1 cellular context compared by ENCODE assay signal in genomic region chr2:231052494-231053451, GRCh38.
TF ChIP-seq lines count a peak whose summit lies in the region.

No MANE protein-coding gene starts in this region.

TF ChIP-seq in HEK293, 187 proteins besides CTCF, POLR2A, EP300 and RAD21 (continued from another document and continues in another):
- TF ChIP-seq, protein P1, sequence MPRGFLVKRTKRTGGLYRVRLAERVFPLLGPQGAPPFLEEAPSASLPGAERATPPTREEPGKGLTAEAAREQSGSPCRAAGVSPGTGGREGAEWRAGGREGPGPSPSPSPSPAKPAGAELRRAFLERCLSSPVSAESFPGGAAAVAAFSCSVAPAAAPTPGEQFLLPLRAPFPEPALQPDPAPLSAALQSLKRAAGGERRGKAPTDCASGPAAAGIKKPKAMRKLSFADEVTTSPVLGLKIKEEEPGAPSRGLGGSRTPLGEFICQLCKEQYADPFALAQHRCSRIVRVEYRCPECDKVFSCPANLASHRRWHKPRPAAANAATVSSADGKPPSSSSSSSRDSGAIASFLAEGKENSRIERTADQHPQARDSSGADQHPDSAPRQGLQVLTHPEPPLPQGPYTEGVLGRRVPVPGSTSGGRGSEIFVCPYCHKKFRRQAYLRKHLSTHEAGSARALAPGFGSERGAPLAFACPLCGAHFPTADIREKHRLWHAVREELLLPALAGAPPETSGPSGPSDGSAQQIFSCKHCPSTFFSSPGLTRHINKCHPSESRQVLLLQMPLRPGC (tag by site-specific recombination; IDR thresholded peaks at IDR 0.05): no peak
- TF ChIP-seq BCL11A (tag by site-specific recombination; IDR thresholded peaks at IDR 0.05; ENCODE audit: low read depth) (no peak), ZBTB17 (tag by site-specific recombination; IDR thresholded peaks at IDR 0.05) (peak; percentile 59), HOXC10 (CRISPR knock-in tag; IDR thresholded peaks at IDR 0.05) (no peak), ZNF121 (tag by site-specific recombination; IDR thresholded peaks at IDR 0.05) (no peak), ZNF169 (tag by site-specific recombination; IDR thresholded peaks at IDR 0.05) (no peak), ZNF362 (tag by site-specific recombination; IDR thresholded peaks at IDR 0.05) (no peak), ZNF174 (tag by site-specific recombination; IDR thresholded peaks at IDR 0.05) (no peak), ZNF324 (tag by site-specific recombination; IDR thresholded peaks at IDR 0.05) (no peak), ZEB2 (tag by site-specific recombination; IDR thresholded peaks at IDR 0.05) (peak; percentile 61; the same call in 1 of the 2 replicates), ZNF280D (tag by site-specific recombination; IDR thresholded peaks at IDR 0.05) (no peak), MZF1 (tag by site-specific recombination; IDR thresholded peaks at IDR 0.05; ENCODE audit: borderline replicate concordance) (no peak), ZNF354C (tag by site-specific recombination; IDR thresholded peaks at IDR 0.05; ENCODE audit: borderline replicate concordance, low read depth) (no peak), EGR2 (tag by site-specific recombination; IDR thresholded peaks at IDR 0.05; ENCODE audit: low read depth) (no peak), ZBTB48 (tag by site-specific recombination; IDR thresholded peaks at IDR 0.05) (peak; percentile 54; the same call in 1 of the 2 replicates), ZNF37A (tag by site-specific recombination; IDR thresholded peaks at IDR 0.05) (no peak), ZNF248 (tag by site-specific recombination; IDR thresholded peaks at IDR 0.05) (no peak), ZNF785 (tag by site-specific recombination; IDR thresholded peaks at IDR 0.05) (no peak), ZNF621 (tag by site-specific recombination; IDR thresholded peaks at IDR 0.05) (no peak), REPIN1 (tag by site-specific recombination; IDR thresholded peaks at IDR 0.05; ENCODE audit: low read depth) (no peak), ZBTB6 (tag by site-specific recombination; IDR thresholded peaks at IDR 0.05) (no peak), ZFP37 (tag by site-specific recombination; IDR thresholded peaks at IDR 0.05) (peak; percentile 56; the same call in 1 of the 2 replicates), ZNF2 (tag by site-specific recombination; IDR thresholded peaks at IDR 0.05) (no peak), ZXDB (tag by site-specific recombination; IDR thresholded peaks at IDR 0.05) (peak; percentile 64), ZNF658 (tag by site-specific recombination; IDR thresholded peaks at IDR 0.05) (no peak), SP3 (tag by site-specific recombination; IDR thresholded peaks at IDR 0.05) (peak; percentile 47), KLF8 (tag by site-specific recombination; IDR thresholded peaks at IDR 0.05) (peak; percentile 37; the same call in 1 of the 2 replicates), ZNF777 (tag by site-specific recombination; IDR thresholded peaks at IDR 0.05; ENCODE audit: borderline replicate concordance) (no peak), ZFP41 (tag by site-specific recombination; IDR thresholded peaks at IDR 0.05; ENCODE audit: borderline replicate concordance) (no peak), SETDB1 (IDR thresholded peaks at IDR 0.05; ENCODE audit: insufficient read length, low read length) (no peak), ZNF335 (tag by site-specific recombination; conservative IDR thresholded peaks at IDR 0.05) (peak; percentile 38; the same call in 1 of the 2 replicates)
- TF ChIP-seq, protein P2, sequence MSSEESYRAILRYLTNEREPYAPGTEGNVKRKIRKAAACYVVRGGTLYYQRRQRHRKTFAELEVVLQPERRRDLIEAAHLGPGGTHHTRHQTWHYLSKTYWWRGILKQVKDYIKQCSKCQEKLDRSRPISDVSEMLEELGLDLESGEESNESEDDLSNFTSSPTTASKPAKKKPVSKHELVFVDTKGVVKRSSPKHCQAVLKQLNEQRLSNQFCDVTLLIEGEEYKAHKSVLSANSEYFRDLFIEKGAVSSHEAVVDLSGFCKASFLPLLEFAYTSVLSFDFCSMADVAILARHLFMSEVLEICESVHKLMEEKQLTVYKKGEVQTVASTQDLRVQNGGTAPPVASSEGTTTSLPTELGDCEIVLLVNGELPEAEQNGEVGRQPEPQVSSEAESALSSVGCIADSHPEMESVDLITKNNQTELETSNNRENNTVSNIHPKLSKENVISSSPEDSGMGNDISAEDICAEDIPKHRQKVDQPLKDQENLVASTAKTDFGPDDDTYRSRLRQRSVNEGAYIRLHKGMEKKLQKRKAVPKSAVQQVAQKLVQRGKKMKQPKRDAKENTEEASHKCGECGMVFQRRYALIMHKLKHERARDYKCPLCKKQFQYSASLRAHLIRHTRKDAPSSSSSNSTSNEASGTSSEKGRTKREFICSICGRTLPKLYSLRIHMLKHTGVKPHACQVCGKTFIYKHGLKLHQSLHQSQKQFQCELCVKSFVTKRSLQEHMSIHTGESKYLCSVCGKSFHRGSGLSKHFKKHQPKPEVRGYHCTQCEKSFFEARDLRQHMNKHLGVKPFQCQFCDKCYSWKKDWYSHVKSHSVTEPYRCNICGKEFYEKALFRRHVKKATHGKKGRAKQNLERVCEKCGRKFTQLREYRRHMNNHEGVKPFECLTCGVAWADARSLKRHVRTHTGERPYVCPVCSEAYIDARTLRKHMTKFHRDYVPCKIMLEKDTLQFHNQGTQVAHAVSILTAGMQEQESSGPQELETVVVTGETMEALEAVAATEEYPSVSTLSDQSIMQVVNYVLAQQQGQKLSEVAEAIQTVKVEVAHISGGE (tag by site-specific recombination; conservative IDR thresholded peaks at IDR 0.05; ENCODE audit: low read depth): no peak
- TF ChIP-seq, protein P3, sequence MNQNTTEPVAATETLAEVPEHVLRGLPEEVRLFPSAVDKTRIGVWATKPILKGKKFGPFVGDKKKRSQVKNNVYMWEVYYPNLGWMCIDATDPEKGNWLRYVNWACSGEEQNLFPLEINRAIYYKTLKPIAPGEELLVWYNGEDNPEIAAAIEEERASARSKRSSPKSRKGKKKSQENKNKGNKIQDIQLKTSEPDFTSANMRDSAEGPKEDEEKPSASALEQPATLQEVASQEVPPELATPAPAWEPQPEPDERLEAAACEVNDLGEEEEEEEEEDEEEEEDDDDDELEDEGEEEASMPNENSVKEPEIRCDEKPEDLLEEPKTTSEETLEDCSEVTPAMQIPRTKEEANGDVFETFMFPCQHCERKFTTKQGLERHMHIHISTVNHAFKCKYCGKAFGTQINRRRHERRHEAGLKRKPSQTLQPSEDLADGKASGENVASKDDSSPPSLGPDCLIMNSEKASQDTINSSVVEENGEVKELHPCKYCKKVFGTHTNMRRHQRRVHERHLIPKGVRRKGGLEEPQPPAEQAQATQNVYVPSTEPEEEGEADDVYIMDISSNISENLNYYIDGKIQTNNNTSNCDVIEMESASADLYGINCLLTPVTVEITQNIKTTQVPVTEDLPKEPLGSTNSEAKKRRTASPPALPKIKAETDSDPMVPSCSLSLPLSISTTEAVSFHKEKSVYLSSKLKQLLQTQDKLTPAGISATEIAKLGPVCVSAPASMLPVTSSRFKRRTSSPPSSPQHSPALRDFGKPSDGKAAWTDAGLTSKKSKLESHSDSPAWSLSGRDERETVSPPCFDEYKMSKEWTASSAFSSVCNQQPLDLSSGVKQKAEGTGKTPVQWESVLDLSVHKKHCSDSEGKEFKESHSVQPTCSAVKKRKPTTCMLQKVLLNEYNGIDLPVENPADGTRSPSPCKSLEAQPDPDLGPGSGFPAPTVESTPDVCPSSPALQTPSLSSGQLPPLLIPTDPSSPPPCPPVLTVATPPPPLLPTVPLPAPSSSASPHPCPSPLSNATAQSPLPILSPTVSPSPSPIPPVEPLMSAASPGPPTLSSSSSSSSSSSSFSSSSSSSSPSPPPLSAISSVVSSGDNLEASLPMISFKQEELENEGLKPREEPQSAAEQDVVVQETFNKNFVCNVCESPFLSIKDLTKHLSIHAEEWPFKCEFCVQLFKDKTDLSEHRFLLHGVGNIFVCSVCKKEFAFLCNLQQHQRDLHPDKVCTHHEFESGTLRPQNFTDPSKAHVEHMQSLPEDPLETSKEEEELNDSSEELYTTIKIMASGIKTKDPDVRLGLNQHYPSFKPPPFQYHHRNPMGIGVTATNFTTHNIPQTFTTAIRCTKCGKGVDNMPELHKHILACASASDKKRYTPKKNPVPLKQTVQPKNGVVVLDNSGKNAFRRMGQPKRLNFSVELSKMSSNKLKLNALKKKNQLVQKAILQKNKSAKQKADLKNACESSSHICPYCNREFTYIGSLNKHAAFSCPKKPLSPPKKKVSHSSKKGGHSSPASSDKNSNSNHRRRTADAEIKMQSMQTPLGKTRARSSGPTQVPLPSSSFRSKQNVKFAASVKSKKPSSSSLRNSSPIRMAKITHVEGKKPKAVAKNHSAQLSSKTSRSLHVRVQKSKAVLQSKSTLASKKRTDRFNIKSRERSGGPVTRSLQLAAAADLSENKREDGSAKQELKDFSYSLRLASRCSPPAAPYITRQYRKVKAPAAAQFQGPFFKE (tag by site-specific recombination; IDR thresholded peaks at IDR 0.05; ENCODE audit: borderline replicate concordance): no peak
- TF ChIP-seq, protein P4, sequence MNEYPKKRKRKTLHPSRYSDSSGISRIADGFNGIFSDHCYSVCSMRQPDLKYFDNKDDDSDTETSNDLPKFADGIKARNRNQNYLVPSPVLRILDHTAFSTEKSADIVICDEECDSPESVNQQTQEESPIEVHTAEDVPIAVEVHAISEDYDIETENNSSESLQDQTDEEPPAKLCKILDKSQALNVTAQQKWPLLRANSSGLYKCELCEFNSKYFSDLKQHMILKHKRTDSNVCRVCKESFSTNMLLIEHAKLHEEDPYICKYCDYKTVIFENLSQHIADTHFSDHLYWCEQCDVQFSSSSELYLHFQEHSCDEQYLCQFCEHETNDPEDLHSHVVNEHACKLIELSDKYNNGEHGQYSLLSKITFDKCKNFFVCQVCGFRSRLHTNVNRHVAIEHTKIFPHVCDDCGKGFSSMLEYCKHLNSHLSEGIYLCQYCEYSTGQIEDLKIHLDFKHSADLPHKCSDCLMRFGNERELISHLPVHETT (tag by site-specific recombination; IDR thresholded peaks at IDR 0.05): 0 out of 2 replicates have a peak, but pooled peaks have one; percentile 12
- TF ChIP-seq, protein P5, sequence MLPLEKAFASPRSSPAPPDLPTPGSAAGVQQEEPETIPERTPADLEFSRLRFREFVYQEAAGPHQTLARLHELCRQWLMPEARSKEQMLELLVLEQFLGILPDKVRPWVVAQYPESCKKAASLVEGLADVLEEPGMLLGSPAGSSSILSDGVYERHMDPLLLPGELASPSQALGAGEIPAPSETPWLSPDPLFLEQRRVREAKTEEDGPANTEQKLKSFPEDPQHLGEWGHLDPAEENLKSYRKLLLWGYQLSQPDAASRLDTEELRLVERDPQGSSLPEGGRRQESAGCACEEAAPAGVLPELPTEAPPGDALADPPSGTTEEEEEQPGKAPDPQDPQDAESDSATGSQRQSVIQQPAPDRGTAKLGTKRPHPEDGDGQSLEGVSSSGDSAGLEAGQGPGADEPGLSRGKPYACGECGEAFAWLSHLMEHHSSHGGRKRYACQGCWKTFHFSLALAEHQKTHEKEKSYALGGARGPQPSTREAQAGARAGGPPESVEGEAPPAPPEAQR (tag by site-specific recombination; IDR thresholded peaks at IDR 0.05): no peak
- TF ChIP-seq, protein P6, sequence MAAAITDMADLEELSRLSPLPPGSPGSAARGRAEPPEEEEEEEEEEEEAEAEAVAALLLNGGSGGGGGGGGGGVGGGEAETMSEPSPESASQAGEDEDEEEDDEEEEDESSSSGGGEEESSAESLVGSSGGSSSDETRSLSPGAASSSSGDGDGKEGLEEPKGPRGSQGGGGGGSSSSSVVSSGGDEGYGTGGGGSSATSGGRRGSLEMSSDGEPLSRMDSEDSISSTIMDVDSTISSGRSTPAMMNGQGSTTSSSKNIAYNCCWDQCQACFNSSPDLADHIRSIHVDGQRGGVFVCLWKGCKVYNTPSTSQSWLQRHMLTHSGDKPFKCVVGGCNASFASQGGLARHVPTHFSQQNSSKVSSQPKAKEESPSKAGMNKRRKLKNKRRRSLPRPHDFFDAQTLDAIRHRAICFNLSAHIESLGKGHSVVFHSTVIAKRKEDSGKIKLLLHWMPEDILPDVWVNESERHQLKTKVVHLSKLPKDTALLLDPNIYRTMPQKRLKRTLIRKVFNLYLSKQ (tag by site-specific recombination; IDR thresholded peaks at IDR 0.05; ENCODE audit: borderline replicate concordance): no peak
